9 cellular contexts compared by ENCODE assay signal in the genomic region with DNA sequence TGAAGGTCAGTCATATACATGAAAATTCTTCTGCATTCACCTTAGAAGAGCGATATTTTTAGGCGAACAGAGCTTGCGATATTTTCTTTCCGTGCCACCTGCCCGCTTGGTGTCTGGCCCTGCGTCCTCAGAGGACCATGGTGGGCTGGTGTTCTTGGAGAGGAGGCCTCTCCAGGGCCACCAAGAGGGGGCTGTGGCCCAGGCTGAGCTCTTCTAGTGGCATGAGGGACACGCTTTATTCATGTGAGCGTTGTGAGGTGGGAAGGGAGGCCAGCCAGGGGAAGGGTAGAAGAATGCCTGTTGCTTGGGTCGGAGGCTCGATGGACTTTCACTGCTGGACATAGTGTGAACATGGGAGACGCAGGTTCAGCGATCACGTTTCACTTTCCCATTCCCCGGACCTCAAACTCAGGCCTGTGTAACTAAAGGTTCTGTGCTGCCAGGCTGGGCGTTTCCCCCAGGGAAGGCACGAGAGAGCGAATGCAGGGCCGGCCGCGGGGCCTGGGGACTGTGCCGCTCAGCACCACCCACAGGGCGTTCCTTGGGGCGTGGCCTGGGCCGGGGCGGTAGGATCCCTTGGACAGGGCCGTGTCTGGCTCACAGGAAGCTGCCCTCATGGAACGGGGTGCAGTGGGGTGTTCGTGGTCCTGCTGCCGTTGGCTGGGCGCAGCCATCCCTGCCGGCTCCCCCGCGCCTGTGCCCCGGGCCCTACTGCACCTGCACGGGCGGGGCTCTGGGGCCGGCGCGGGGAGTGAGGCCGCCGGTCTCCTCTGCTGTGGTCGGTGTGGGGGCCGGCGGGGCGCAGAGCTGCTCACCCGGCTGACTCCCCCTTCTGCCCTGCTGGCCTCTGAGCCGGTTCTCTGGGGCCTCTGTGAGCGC. TPM values are rescaled to one million over a fixed set of nuclear protein-coding genes. Genes with fewer than 3 reads are reported as not detected.
DNase-seq lines count a peak whose midpoint lies in the region; ATAC-seq, FAIRE-seq and TF ChIP-seq lines count a peak whose summit lies in the region.
"Had no signal": no experiment of that assay in that cellular context is flagged by ENCODE, and none has a peak within 500 bp of the region (broad histone marks: within the 10 kb centered on the region; RNA-seq: fewer than 3 reads in every experiment).

No MANE protein-coding gene starts in this region.

- DNase-seq in AG20443 (ENCODE audit: low spot score) (peak; percentile 92), NCI-H748 treated with DMSO at 0.1 percent for 48 hours (lab: John Stamatoyannopoulos, UW) (peak; percentile 95), endothelial cell of umbilical vein (ENCODE audit: low read depth, low spot score) (peak; percentile 36), midbrain (lab: John Stamatoyannopoulos, UW) (peak; percentile 53)
- peak; percentile 57 to 65 (median 58) for DNase-seq in activated CD8-positive, alpha-beta memory T cell treated with anti-CD3 and anti-CD28 coated beads for 48 hours (ENCODE audit: low read depth in 2 of 3, low spot score in 2 of 3)
- peak; percentile 57 to 72 for DNase-seq in stimulated activated CD8-positive, alpha-beta memory T cell treated with anti-CD3 and anti-CD28 coated beads, Interleukin-2, amount 100 ng/mL, for 1 hour (ENCODE audit: low read depth in 2 of 2)

- H3K4me1 ChIP-seq in endothelial cell of umbilical vein (ENCODE audit: control insufficient read depth, extremely low read depth, insufficient read depth, low read length), result peaks cover 3% of the 10 kb centered on the region

- peak overlapping the region; percentile 27 to 60 (median 58) for H3K4me3 ChIP-seq in endothelial cell of umbilical vein (replicated peaks in 1 of 3; ENCODE audit: insufficient read depth in 1 of 3, low read depth in 1 of 3, low read length in 3 of 3)

- no peaks in the 10 kb centered on the region for H3K36me3 ChIP-seq in endothelial cell of umbilical vein (ENCODE audit: control insufficient read depth in 2 of 2, extremely low read depth in 1 of 2, insufficient read depth in 2 of 2, low read length in 2 of 2)

- no peak overlapping the region for H3K27ac ChIP-seq in endothelial cell of umbilical vein (ENCODE audit: insufficient read depth, low read depth, low read length)

- no peaks in the 10 kb centered on the region for H4K20me1 ChIP-seq in endothelial cell of umbilical vein (replicated peaks; ENCODE audit: control insufficient read depth, extremely low read depth, insufficient read depth, low read length)

- intact Hi-C loops in endothelial cell of umbilical vein (cut with micrococcal nuclease), result loop anchor here (2.0 kb wide), 1 partner anchor 41 kb away; a partner anchor contains a TSS

- BruUV-seq in endothelial cell of umbilical vein (replicated peaks; lab: Mats Ljungman, UMichigan), result no TSS peak

- no peak for TF ChIP-seq CTCF in endothelial cell of umbilical vein (IDR thresholded peaks at IDR 0.05; ENCODE audit: extremely low read depth in 1 of 2, insufficient read depth in 1 of 2, low read depth in 1 of 2, low read length in 2 of 2)

- CTCF ChIA-PET in endothelial cell of umbilical vein (lab: Charles Lee), result no interaction called here

- ATAC-seq in GM19035 (IDR thresholded peaks at IDR 0.05; ENCODE audit: unreplicated experiment), result peak; percentile 91
- peak; percentile 88 for ATAC-seq in HG03280 (IDR thresholded peaks at IDR 0.05; ENCODE audit: unreplicated experiment)

- H3K9me1 ChIP-seq in endothelial cell of umbilical vein (replicated peaks; ENCODE audit: control insufficient read depth, extremely low read depth, insufficient read depth, low read length), result no peaks in the 10 kb centered on the region

- FAIRE-seq in endothelial cell of umbilical vein (lab: Jason Lieb, UNC), result peak; percentile 81

- no peaks in the 10 kb centered on the region for H3K9me3 ChIP-seq in endothelial cell of umbilical vein (replicated peaks; ENCODE audit: control insufficient read depth, insufficient read depth, low read length)

- peaks cover 0 to 11% of the 10 kb centered on the region in 2 experiments for H3K27me3 ChIP-seq in endothelial cell of umbilical vein (ENCODE audit: control insufficient read depth in 2 of 2, insufficient read depth in 2 of 2, low read length in 2 of 2)

- no peak for TF ChIP-seq POLR2A in endothelial cell of umbilical vein (IDR thresholded peaks at IDR 0.05; ENCODE audit: low read depth, low read length)

- POLR2A ChIA-PET in endothelial cell of umbilical vein (lab: Charles Lee), result no interaction called here

- no peaks in the 10 kb centered on the region for H3K79me2 ChIP-seq in endothelial cell of umbilical vein (ENCODE audit: control insufficient read depth, insufficient read depth, low read length)

- dilution Hi-C loops in endothelial cell of umbilical vein (cut with MboI; ENCODE audit: extremely low pct_ligation_motif_present, low sequenced_read_pairs), result no loop called here

- peak overlapping the region; percentile 77 for H2AFZ ChIP-seq in endothelial cell of umbilical vein (ENCODE audit: low read depth, low read length)

- H3K9ac ChIP-seq in endothelial cell of umbilical vein (replicated peaks; ENCODE audit: extremely low read depth, insufficient read depth, low read length), result peak overlapping the region; percentile 28

- H3K4me2 ChIP-seq in endothelial cell of umbilical vein (ENCODE audit: insufficient read depth, low read length), result peak overlapping the region; percentile 56

TF ChIP-seq in endothelial cell of umbilical vein, 7 proteins besides CTCF, POLR2A, EP300 and RAD21:
- TF ChIP-seq JUN (IDR thresholded peaks at IDR 0.05; ENCODE audit: borderline replicate concordance, insufficient read depth, insufficient read length, low read depth) (no peak), MYC (IDR thresholded peaks at IDR 0.05; ENCODE audit: low read depth, low read length) (no peak), EZH2 (IDR thresholded peaks at IDR 0.05; ENCODE audit: borderline replicate concordance, low read depth, low read length, severe bottlenecking) (no peak), FOS (IDR thresholded peaks at IDR 0.05; ENCODE audit: borderline replicate concordance, insufficient read depth, low read length) (no peak)

RNA-seq across cellular contexts. Expression of a gene that starts 40.7 kb away (rescaled TPM):
- total RNA-seq in endothelial cell of umbilical vein, result 113 and 116 TPM in 2 replicates
- 189 and 191 TPM in 2 replicates for polyA plus RNA-seq in endothelial cell of umbilical vein
- polyA plus RNA-seq in endothelial cell of umbilical vein (2011; cell fraction: cytosol; rRNA removed), result 153 and 161 TPM in 2 replicates
- 144 and 152 TPM in 2 replicates for polyA plus RNA-seq in endothelial cell of umbilical vein (2011; cell fraction: nucleus; rRNA removed)
- polyA plus RNA-seq in endothelial cell of umbilical vein (2012), result 87.9 and 119 TPM in 2 replicates
- 248 and 313 TPM in 2 replicates for polyA minus RNA-seq in endothelial cell of umbilical vein
- 171 TPM for polyA minus RNA-seq in endothelial cell of umbilical vein (2011; cell fraction: cytosol; rRNA and poly(A)+ RNA removed)
- 59.2 and 60.7 TPM in 2 replicates for polyA minus RNA-seq in endothelial cell of umbilical vein (2011; cell fraction: nucleus; rRNA and poly(A)+ RNA removed)

RNA-seq across cellular contexts. Expression of a gene that starts 59.6 kb away (rescaled TPM):
- total RNA-seq in endothelial cell of umbilical vein, result not detected in 2 replicates
- polyA plus RNA-seq in endothelial cell of umbilical vein, result not detected in 2 replicates
- polyA plus RNA-seq in endothelial cell of umbilical vein (2011; cell fraction: cytosol; rRNA removed), result not detected in 2 replicates
- not detected in 2 replicates for polyA plus RNA-seq in endothelial cell of umbilical vein (2011; cell fraction: nucleus; rRNA removed)
- polyA plus RNA-seq in endothelial cell of umbilical vein (2012), result not detected in 2 replicates
- not detected in 2 replicates for polyA minus RNA-seq in endothelial cell of umbilical vein
- polyA minus RNA-seq in endothelial cell of umbilical vein (2011; cell fraction: cytosol; rRNA and poly(A)+ RNA removed), result not detected
- not detected in 2 replicates for polyA minus RNA-seq in endothelial cell of umbilical vein (2011; cell fraction: nucleus; rRNA and poly(A)+ RNA removed)
- total RNA-seq: HT1080 had no signal

Comparison
In these comparisons a context has a peak if more than half of its experiments do, and no peak if none do; other contexts are left out.
1. DNase-seq: peak in every context shown above with its lines; median percentile 95 in NCI-H748 treated with DMSO at 0.1 percent for 48 hours; 92 in AG20443; 64 in stimulated activated CD8-positive, alpha-beta memory T cell treated with anti-CD3 and anti-CD28 coated beads, Interleukin-2, amount 100 ng/mL, for 1 hour; 58 in activated CD8-positive, alpha-beta memory T cell treated with anti-CD3 and anti-CD28 coated beads for 48 hours; 53 in midbrain; 36 in endothelial cell of umbilical vein.